8 cellular contexts compared by ENCODE assay signal in genomic region chr10:14478639-14479038, GRCh38.
A peak's percentile ranks its signal among the peaks of the same experiment; 100 is the strongest.
DNase-seq lines count a peak whose midpoint lies in the region; ATAC-seq and TF ChIP-seq lines count a peak whose summit lies in the region.

No MANE protein-coding gene starts in this region.

- POLR2A ChIA-PET in naive thymus-derived CD8-positive, alpha-beta T cell (lab: Charles Lee) = no interaction called here

- ATAC-seq in naive thymus-derived CD8-positive, alpha-beta T cell = no peak
- ATAC-seq in GM19463 (IDR thresholded peaks at IDR 0.05; ENCODE audit: unreplicated experiment) = no peak
- no peak for ATAC-seq in T-helper 17 cell

- no peaks in the 10 kb centered on the region for H3K36me3 Mint-ChIP-seq in neural crest cell (ENCODE audit: low read depth)
- peaks cover 0 to 5% (median 0%) of the 10 kb centered on the region in 3 donors for H3K36me3 Mint-ChIP-seq in naive thymus-derived CD8-positive, alpha-beta T cell
- H3K36me3 Mint-ChIP-seq in T-helper 17 cell (ENCODE audit: low read depth) = peaks cover 2% of the 10 kb centered on the region

- TF ChIP-seq CTCF in fibroblast of mammary gland (conservative IDR thresholded peaks at IDR 0.05; ENCODE audit: control insufficient read depth, insufficient read depth, low read depth, low read length) (peak; percentile 55), neural crest cell (conservative IDR thresholded peaks at IDR 0.05) (peak; percentile 71)

- DNase-seq in ELF-1 (ENCODE audit: low read depth, low spot score) (peak; percentile 65), KBM-7 (peak; percentile 56), SHP77 treated with DMSO at 0.1 percent for 48 hours (lab: John Stamatoyannopoulos, UW) (peak; percentile 38), fibroblast of mammary gland (ENCODE audit: low read depth) (peak; percentile 54), neural crest cell (ENCODE audit: low read depth, low spot score) (peak; percentile 28), T-helper 17 cell (no peak)
- no peak for DNase-seq in naive thymus-derived CD8-positive, alpha-beta T cell

- no peak overlapping the region for H3K4me3 ChIP-seq in fibroblast of mammary gland (ENCODE audit: control insufficient read depth, low read depth, low read length)

- no peaks in the 10 kb centered on the region for H3K9me3 Mint-ChIP-seq in neural crest cell
- peaks cover 0 to 8% (median 0%) of the 10 kb centered on the region in 9 donors for H3K9me3 Mint-ChIP-seq in naive thymus-derived CD8-positive, alpha-beta T cell

- no peak overlapping the region for H3K4me3 Mint-ChIP-seq in neural crest cell
- H3K4me3 Mint-ChIP-seq in naive thymus-derived CD8-positive, alpha-beta T cell = no peak overlapping the region
- no peak overlapping the region for H3K4me3 Mint-ChIP-seq in T-helper 17 cell

- H3K27ac Mint-ChIP-seq in neural crest cell (ENCODE audit: unreplicated experiment) = no peak overlapping the region
- peak overlapping the region in 1 of 10 donors; percentile 43 for H3K27ac Mint-ChIP-seq in naive thymus-derived CD8-positive, alpha-beta T cell
- H3K27ac Mint-ChIP-seq in T-helper 17 cell = no peak overlapping the region

- H3K27me3 Mint-ChIP-seq in neural crest cell (ENCODE audit: low read depth) = no peaks in the 10 kb centered on the region
- peaks cover 0 to 19% (median 9%) of the 10 kb centered on the region in 5 donors for H3K27me3 Mint-ChIP-seq in naive thymus-derived CD8-positive, alpha-beta T cell
- peaks cover 25% of the 10 kb centered on the region for H3K27me3 Mint-ChIP-seq in T-helper 17 cell

- no peaks in the 10 kb centered on the region for H3K9me3 ChIP-seq in T-helper 17 cell (ENCODE audit: control insufficient read depth, low read length, poor library complexity, severe bottlenecking)

- H3K4me1 Mint-ChIP-seq in neural crest cell (peaks cover 13% of the 10 kb centered on the region), T-helper 17 cell (peaks cover 4% of the 10 kb centered on the region)
- no peaks in the 10 kb centered on the region for H3K4me1 Mint-ChIP-seq in naive thymus-derived CD8-positive, alpha-beta T cell

- in situ Hi-C loops in KBM-7 (cut with MboI; ENCODE audit: low pct_unique_long_range_greater_than_20kb, low sequenced_read_pairs) = no loop called here

Comparison
In these comparisons a context has a peak if more than half of its experiments do, and no peak if none do; other contexts are left out.
1. DNase-seq: peak in ELF-1 (single experiment), KBM-7 (single experiment), SHP77 treated with DMSO at 0.1 percent for 48 hours (single experiment), fibroblast of mammary gland (single experiment) and neural crest cell (single experiment); none in naive thymus-derived CD8-positive, alpha-beta T cell (0 of 10) and T-helper 17 cell (0 of 3).